21 cellular contexts compared by ENCODE assay signal in genomic region chr7:90775383-90775965, GRCh38.
"Had no signal": no experiment of that assay in that cellular context is flagged by ENCODE, and none has a peak within 500 bp of the region (broad histone marks: within the 10 kb centered on the region; RNA-seq: fewer than 3 reads in every experiment).

No MANE protein-coding gene starts in this region.

- H3K9me3 ChIP-seq: mucosa of descending colon, neutrophil, psoas muscle had no signal

- H3K4me1 ChIP-seq: psoas muscle, spleen had no signal

- H3K27ac ChIP-seq: dorsolateral prefrontal cortex, heart left ventricle, neutrophil, psoas muscle, spleen had no signal

- H3K36me3 ChIP-seq: heart left ventricle, neutrophil had no signal

- H3K27me3 ChIP-seq: dorsolateral prefrontal cortex, heart left ventricle, neutrophil, spleen had no signal

- ATAC-seq: esophagus mucosa; heart left ventricle; left colon; left ventricle myocardium superior; mucosa of descending colon; naive thymus-derived CD8-positive, alpha-beta T cell; psoas muscle; sciatic nerve had no signal

- FAIRE-seq: endometrium, frontal cortex had no signal

- H3K4me3 ChIP-seq: dorsolateral prefrontal cortex, heart left ventricle, mucosa of descending colon, psoas muscle, spleen had no signal

- DNase-seq: cortex of kidney; dorsolateral prefrontal cortex; effector memory CD4-positive, alpha-beta T cell; heart left ventricle; hippocampal formation; left colon; left ventricle myocardium superior; mucosa of descending colon; naive thymus-derived CD8-positive, alpha-beta T cell; psoas muscle; retina; spleen; stimulated activated CD4-positive, alpha-beta T cell treated with anti-CD3 and anti-CD28 coated beads, Interleukin-15, amount 100 ng/mL, for 24 hours; stimulated activated CD4-positive, alpha-beta T cell treated with anti-CD3 and anti-CD28 coated beads, Interleukin-1b, Interleukin-23, amount 100 ng/mL, for 48 hours; stimulated activated naive CD4-positive, alpha-beta T cell treated with Interleukin-2 at 50 U/mL for 16 hours; trophoblast cell had no signal
